In genomic region chr14:32202468-32202865, GRCh38 we compare ENCODE assay signal across 8 cellular contexts. TPM values are rescaled to one million over a fixed set of nuclear protein-coding genes. Genes with fewer than 3 reads are reported as not detected.
A peak's percentile ranks its signal among the peaks of the same experiment; 100 is the strongest.
DNase-seq lines count a peak whose midpoint lies in the region; ATAC-seq and TF ChIP-seq lines count a peak whose summit lies in the region.
"Had no signal": no experiment of that assay in that cellular context is flagged by ENCODE, and none has a peak within 500 bp of the region (broad histone marks: within the 10 kb centered on the region; RNA-seq: fewer than 3 reads in every experiment).

No MANE protein-coding gene starts in this region.

- H3K36me3 ChIP-seq in GM23248 (ENCODE audit: low read depth) = no peaks in the 10 kb centered on the region
- H3K36me3 ChIP-seq in mesendoderm (ENCODE audit: control insufficient read depth, insufficient read depth, low read length) = no peaks in the 10 kb centered on the region

- 0 out of 2 replicates have a peak, but pooled peaks cover 13% of the 10 kb centered on the region for H3F3A ChIP-seq in GM23248 (ENCODE audit: insufficient read depth)

- no peak for TF ChIP-seq CTCF in cardiac fibroblast (IDR thresholded peaks at IDR 0.05; ENCODE audit: low read depth, low read length)

- H2AFZ ChIP-seq in GM23248 = 0 out of 2 replicates have a peak overlapping the region, but pooled peaks have one; percentile 79

- no peak overlapping the region for H2AK5ac ChIP-seq in mesendoderm (ENCODE audit: low read length)

- H4K5ac ChIP-seq in mesendoderm (ENCODE audit: low read length) = no peak overlapping the region

- H3K9me2 ChIP-seq in GM23248 (ENCODE audit: insufficient read depth) = no peaks in the 10 kb centered on the region

- DNase-seq in GM23248 = no peak
- DNase-seq in NCI-H524 treated with DMSO at 0.1 percent for 48 hours (lab: John Stamatoyannopoulos, UW) = peak; percentile 80
- peak in 1 of 2 donors; percentile 54 for DNase-seq in cardiac fibroblast (ENCODE audit: low read depth in 2 of 2)
- DNase-seq in mesendoderm = peak; percentile 52
- DNase-seq in NCI-H2227 treated with DMSO at 0.1 percent for 48 hours (lab: John Stamatoyannopoulos, UW) = no peak

- no peak overlapping the region for H3K23ac ChIP-seq in mesendoderm (ENCODE audit: low read length)

- H3K18ac ChIP-seq in mesendoderm (ENCODE audit: low read length) = no peak overlapping the region

- H3K4me2 ChIP-seq in GM23248 (ENCODE audit: unreplicated experiment) (peak overlapping the region; percentile 69), mesendoderm (ENCODE audit: low read length) (peak overlapping the region; percentile 84)

- no peak overlapping the region for H2BK5ac ChIP-seq in mesendoderm (ENCODE audit: low read length)

- ATAC-seq in GM18909 (IDR thresholded peaks at IDR 0.05; ENCODE audit: poor library complexity, unreplicated experiment) (no peak), GM18517 (IDR thresholded peaks at IDR 0.05; ENCODE audit: unreplicated experiment) (no peak)

- H3K27ac ChIP-seq in GM23248 (peak overlapping the region; percentile 19), mesendoderm (ENCODE audit: low read depth, low read length) (no peak overlapping the region)

- H3K27me3 ChIP-seq in GM23248 (replicated peaks; ENCODE audit: insufficient read depth) = peaks cover 4% of the 10 kb centered on the region; the same call in 1 of the 2 replicates
- H3K27me3 ChIP-seq in mesendoderm (ENCODE audit: insufficient read depth, low read length, poor library complexity) = no peaks in the 10 kb centered on the region

- no peak overlapping the region for H2BK120ac ChIP-seq in mesendoderm (ENCODE audit: low read depth, low read length)

- H3K79me2 ChIP-seq in GM23248 (ENCODE audit: insufficient read depth) (no peaks in the 10 kb centered on the region), mesendoderm (ENCODE audit: control insufficient read depth, insufficient read depth, low read length) (no peaks in the 10 kb centered on the region)

- H3K9me3 ChIP-seq in GM23248 (ENCODE audit: low read depth) = no peaks in the 10 kb centered on the region

- H3K4me1 ChIP-seq in GM23248 (ENCODE audit: insufficient read depth) = peaks cover 13% of the 10 kb centered on the region
- no peaks in the 10 kb centered on the region for H3K4me1 ChIP-seq in mesendoderm (ENCODE audit: control insufficient read depth, low read depth, low read length)

- H3K9ac ChIP-seq in GM23248 = no peak overlapping the region
- H3K9ac ChIP-seq in mesendoderm (ENCODE audit: low read length) = no peak overlapping the region

- H3K4me3 ChIP-seq in GM23248 = peak overlapping the region; percentile 85
- peak overlapping the region; percentile 62 to 67 for H3K4me3 ChIP-seq in cardiac fibroblast (replicated peaks in 1 of 2; ENCODE audit: low read depth in 2 of 2, low read length in 2 of 2)
- H3K4me3 ChIP-seq in mesendoderm (ENCODE audit: low read length) = no peak overlapping the region

- H3K79me1 ChIP-seq in mesendoderm (ENCODE audit: low read length) = no peaks in the 10 kb centered on the region

- no peak overlapping the region for H4K8ac ChIP-seq in mesendoderm (ENCODE audit: low read depth, low read length)

- 48 to 54% methylated on average over 6 of the region's 6 CpGs for WGBS in GM23248 (ENCODE audit: low coverage in 1 of 2, low lambda C conversion rate in 2 of 2, missing lambda C conversion rate in 2 of 2), 2 experiments
- WGBS in mesendoderm (ENCODE audit: extremely low coverage, insufficient coverage, low lambda C conversion rate) = no CpG with 5 or more reads among the region's 6 CpGs

- H4K20me1 ChIP-seq in GM23248 (ENCODE audit: insufficient read depth) = no peaks in the 10 kb centered on the region

- in situ Hi-C loops in GM23248 (cut with MboI) = no loop called here

- H3K4ac ChIP-seq in mesendoderm (ENCODE audit: low read depth, low read length) = no peak overlapping the region

- H2BK15ac ChIP-seq in mesendoderm (replicated peaks; ENCODE audit: low read depth) = no peak overlapping the region

- peak overlapping the region; percentile 18 for H3K56ac ChIP-seq in mesendoderm (ENCODE audit: low read length)

RNA-seq across cellular contexts. Expression of gene RNU6-8, which starts 0.6 kb away (rescaled TPM):
- total RNA-seq in GM23248 (2014; rRNA removed; shearing (Covaris generic)) = not detected in 2 replicates
- polyA plus RNA-seq in GM23248 (2016; fragmentation: Nextera tagmentation; extraction: Ambion mirVana) = not detected in 2 replicates
- polyA plus RNA-seq in mesendoderm (2013, experiment 1 of 2) = not detected
- polyA plus RNA-seq in mesendoderm (2013, experiment 2 of 2) = not detected
- total RNA-seq: activated CD8-positive, alpha-beta memory T cell treated with anti-CD3 and anti-CD28 coated beads for 36 hours had no signal

RNA-seq across cellular contexts. Expression of gene RNU6-7, which starts 0.6 kb away (rescaled TPM):
- total RNA-seq in GM23248 (2014; rRNA removed; shearing (Covaris generic)) = not detected in 2 replicates
- polyA plus RNA-seq in GM23248 (2016; fragmentation: Nextera tagmentation; extraction: Ambion mirVana) = not detected in 2 replicates
- polyA plus RNA-seq in mesendoderm (2013, experiment 1 of 2) = not detected
- not detected for polyA plus RNA-seq in mesendoderm (2013, experiment 2 of 2)
- total RNA-seq: activated CD8-positive, alpha-beta memory T cell treated with anti-CD3 and anti-CD28 coated beads for 36 hours had no signal

Comparison
In these comparisons a context has a peak if more than half of its experiments do, and no peak if none do; other contexts are left out.
1. DNase-seq: peak in NCI-H524 treated with DMSO at 0.1 percent for 48 hours (single experiment) and mesendoderm (single experiment); none in GM23248 (single experiment) and NCI-H2227 treated with DMSO at 0.1 percent for 48 hours (single experiment).